In the genomic region with DNA sequence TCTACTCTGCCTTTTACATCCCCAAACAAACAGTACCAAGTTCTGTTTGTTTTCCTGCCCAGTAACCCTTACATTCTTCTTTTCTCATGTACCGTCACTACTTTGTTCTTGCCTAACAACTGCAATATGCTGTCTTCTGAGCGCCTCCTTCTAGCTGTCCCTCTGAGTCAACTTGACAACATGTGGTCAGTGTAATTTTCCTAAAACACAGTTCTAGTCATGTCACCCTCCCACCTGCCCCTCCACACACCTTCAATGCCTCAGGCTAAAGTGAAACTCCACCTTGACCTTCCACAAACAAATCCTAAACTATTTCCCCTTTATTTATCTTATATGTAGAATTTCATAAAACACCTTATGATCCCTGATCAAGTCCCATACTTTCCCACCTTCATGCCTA, we compare ENCODE assay signal across 12 cellular contexts. TPM values are rescaled to one million over a fixed set of nuclear protein-coding genes. Genes with fewer than 3 reads are reported as not detected.
DNase-seq lines count a peak whose midpoint lies in the region; ATAC-seq and TF ChIP-seq lines count a peak whose summit lies in the region.
"Had no signal": no experiment of that assay in that cellular context is flagged by ENCODE, and none has a peak within 500 bp of the region (broad histone marks: within the 10 kb centered on the region; RNA-seq: fewer than 3 reads in every experiment).

No MANE protein-coding gene starts in this region.

- ATAC-seq in GM21717 (IDR thresholded peaks at IDR 0.05; ENCODE audit: unreplicated experiment) (peak; percentile 78), HG03280 (IDR thresholded peaks at IDR 0.05; ENCODE audit: unreplicated experiment) (peak; percentile 56), HG02970 (IDR thresholded peaks at IDR 0.05; ENCODE audit: low FRiP score, unreplicated experiment) (no peak)

- no peak overlapping the region for H3K27ac ChIP-seq in neural progenitor cell
- no peak overlapping the region for H3K27ac ChIP-seq in brain microvascular endothelial cell
- H3K27ac ChIP-seq: esophagus squamous epithelium had no signal

- no peaks in the 10 kb centered on the region for H3F3A ChIP-seq in neural progenitor cell (ENCODE audit: low read depth)

- H3K27me3 ChIP-seq in neural progenitor cell (peaks cover 14% of the 10 kb centered on the region), brain microvascular endothelial cell (replicated peaks) (no peaks in the 10 kb centered on the region)

- H3K27ac Mint-ChIP-seq in neural progenitor cell = no peak overlapping the region
- H3K27ac Mint-ChIP-seq: activated CD4-positive, alpha-beta T cell treated with anti-CD3 and anti-CD28 coated beads, Interleukin-2, amount 10 ng/mL, durations not matched to agents 7 days and 5 days had no signal

- H3K4me3 ChIP-seq in neural progenitor cell = no peak overlapping the region
- no peak overlapping the region for H3K4me3 ChIP-seq in brain microvascular endothelial cell (ENCODE audit: low read depth, low read length)
- H3K4me3 ChIP-seq: esophagus squamous epithelium had no signal

- peak overlapping the region; percentile 90 for H2AFZ ChIP-seq in neural progenitor cell (replicated peaks)

- peaks cover 22% of the 10 kb centered on the region for H3K4me1 Mint-ChIP-seq in neural progenitor cell

- H3K36me3 ChIP-seq in neural progenitor cell (no peaks in the 10 kb centered on the region), brain microvascular endothelial cell (replicated peaks) (no peaks in the 10 kb centered on the region)
- H3K36me3 ChIP-seq: esophagus squamous epithelium had no signal

- H3K4me3 Mint-ChIP-seq in neural progenitor cell = no peak overlapping the region
- H3K4me3 Mint-ChIP-seq: activated CD4-positive, alpha-beta T cell treated with anti-CD3 and anti-CD28 coated beads, Interleukin-2, amount 10 ng/mL, durations not matched to agents 7 days and 5 days had no signal

- in situ Hi-C loops in brain microvascular endothelial cell (cut with HindIII; ENCODE audit: low pct_ligation_motif_present, low sequenced_read_pairs) = no loop called here

- no peaks in the 10 kb centered on the region for H3K9me3 ChIP-seq in neural progenitor cell (ENCODE audit: low read depth)
- H3K9me3 ChIP-seq: esophagus squamous epithelium had no signal

- H3K9ac ChIP-seq in neural progenitor cell = no peak overlapping the region

- H3K4me1 ChIP-seq in neural progenitor cell = no peaks in the 10 kb centered on the region

- DNase-seq in NOMO-1 treated with DMSO at 0.1 percent for 48 hours (lab: John Stamatoyannopoulos, UW; ENCODE audit: unreplicated experiment) = peak; percentile 7
- DNase-seq in NOMO-1 (lab: John Stamatoyannopoulos, UW; ENCODE audit: unreplicated experiment in 2 of 2) = no peak
- no peak for DNase-seq in neural progenitor cell (ENCODE audit: low spot score)
- no peak for DNase-seq in brain microvascular endothelial cell
- no peak for DNase-seq in anterior cingulate cortex (lab: John Stamatoyannopoulos, UW)
- DNase-seq: NCI-H1694 treated with DMSO at 0.1 percent for 48 hours had no signal

- peaks cover 3% of the 10 kb centered on the region for H3K27me3 Mint-ChIP-seq in neural progenitor cell (ENCODE audit: insufficient read depth, low read depth)

- no peaks in the 10 kb centered on the region for H4K20me1 ChIP-seq in neural progenitor cell (ENCODE audit: low read depth)

- no peak overlapping the region for H3K4me2 ChIP-seq in neural progenitor cell

- H3K79me2 ChIP-seq in neural progenitor cell (ENCODE audit: low read depth) = no peaks in the 10 kb centered on the region

- H3K9me3 Mint-ChIP-seq in neural progenitor cell = no peaks in the 10 kb centered on the region
- H3K9me3 Mint-ChIP-seq: activated CD4-positive, alpha-beta T cell treated with anti-CD3 and anti-CD28 coated beads, Interleukin-2, amount 10 ng/mL, durations not matched to agents 7 days and 5 days had no signal

- no peak for TF ChIP-seq CTCF in neural progenitor cell (IDR thresholded peaks at IDR 0.05)
- no peak for TF ChIP-seq CTCF in brain microvascular endothelial cell (IDR thresholded peaks at IDR 0.05; ENCODE audit: low read depth, low read length, missing control alignments)

- H3K36me3 Mint-ChIP-seq in neural progenitor cell = no peaks in the 10 kb centered on the region

RNA-seq across cellular contexts. Expression of a gene that starts 18.0 kb away (rescaled TPM):
- 0.25 and 0.39 TPM in 2 replicates for total RNA-seq in neural progenitor cell (ENCODE audit: low replicate concordance)
- total RNA-seq: A172 had no signal
